ENCODE assay signal across 9 cellular contexts in genomic region chr15:41971089-41971892, GRCh38. TPM values are rescaled to one million over a fixed set of nuclear protein-coding genes. Genes with fewer than 3 reads are reported as not detected.
DNase-seq lines count a peak whose midpoint lies in the region; ATAC-seq and TF ChIP-seq lines count a peak whose summit lies in the region.
"Had no signal": no experiment of that assay in that cellular context is flagged by ENCODE, and none has a peak within 500 bp of the region (broad histone marks: within the 10 kb centered on the region; RNA-seq: fewer than 3 reads in every experiment).

No MANE protein-coding gene starts in this region.

- 0 out of 2 replicates have a peak, but pooled peaks cover 6% of the 10 kb centered on the region for H3K27me3 ChIP-seq in SJSA1 (replicated peaks)
- no peaks in the 10 kb centered on the region for H3K27me3 ChIP-seq in heart right ventricle

- TF ChIP-seq CTCF in heart right ventricle (IDR thresholded peaks at IDR 0.05), result peak in 1 of 9 donors; percentile 7

- peak overlapping the region; percentile 94 for H3K4me3 ChIP-seq in SJSA1
- H3K4me3 ChIP-seq in heart right ventricle, result peak overlapping the region; percentile 90 to 98 (median 96)

- H3K9me3 ChIP-seq in SJSA1 (replicated peaks) (no peaks in the 10 kb centered on the region), heart right ventricle (no peaks in the 10 kb centered on the region)

- peak; percentile 32 for DNase-seq in DMS114 treated with DMSO at 0.1 percent for 48 hours (lab: John Stamatoyannopoulos, UW; ENCODE audit: unreplicated experiment)
- DNase-seq in HT-29 (ENCODE audit: low spot score), result peak; percentile 75
- DNase-seq in SJSA1 (ENCODE audit: low read depth in 1 of 2, low spot score in 2 of 2), result peak; percentile 53 to 57
- DNase-seq in heart right ventricle, result peak; percentile 53 to 73
- DNase-seq in renal cortical epithelial cell (ENCODE audit: low read depth), result peak; percentile 65
- no peak for DNase-seq in SKM-1 (lab: John Stamatoyannopoulos, UW; ENCODE audit: unreplicated experiment)

- H3K27ac ChIP-seq in SJSA1, result no peak overlapping the region
- H3K27ac ChIP-seq in heart right ventricle, result peak overlapping the region; percentile 57 to 99 (median 96)

- no peaks in the 10 kb centered on the region for H3K9me3 Mint-ChIP-seq in activated naive CD4-positive, alpha-beta T cell treated with anti-CD3 and anti-CD28 coated beads, Interleukin-2, amount 50 U/mL, for 24 hours

- H3K27me3 Mint-ChIP-seq in activated naive CD4-positive, alpha-beta T cell treated with anti-CD3 and anti-CD28 coated beads, Interleukin-2, amount 50 U/mL, for 24 hours, result peaks cover 6% of the 10 kb centered on the region

- peaks cover 12% of the 10 kb centered on the region for H3K4me1 ChIP-seq in SJSA1 (replicated peaks)
- peaks cover 9 to 61% (median 51%) of the 10 kb centered on the region in 9 donors for H3K4me1 ChIP-seq in heart right ventricle

- H3K36me3 ChIP-seq in SJSA1 (peaks cover 10% of the 10 kb centered on the region), heart right ventricle (no peaks in the 10 kb centered on the region)

- 3 to 4% methylated on average over 16 of the region's 16 CpGs for WGBS in heart right ventricle, 2 donors

- peak overlapping the region; percentile 93 for H3K27ac Mint-ChIP-seq in activated naive CD4-positive, alpha-beta T cell treated with anti-CD3 and anti-CD28 coated beads, Interleukin-2, amount 50 U/mL, for 24 hours

- peaks cover 55% of the 10 kb centered on the region for H3K4me1 Mint-ChIP-seq in activated naive CD4-positive, alpha-beta T cell treated with anti-CD3 and anti-CD28 coated beads, Interleukin-2, amount 50 U/mL, for 24 hours

- no peaks in the 10 kb centered on the region for H3K36me3 Mint-ChIP-seq in activated naive CD4-positive, alpha-beta T cell treated with anti-CD3 and anti-CD28 coated beads, Interleukin-2, amount 50 U/mL, for 24 hours

- peak; percentile 35 for ATAC-seq in GM21367 (IDR thresholded peaks at IDR 0.05; ENCODE audit: unreplicated experiment)
- peak; percentile 54 to 76 (median 68) for ATAC-seq in heart right ventricle

- H3K4me3 Mint-ChIP-seq in activated naive CD4-positive, alpha-beta T cell treated with anti-CD3 and anti-CD28 coated beads, Interleukin-2, amount 50 U/mL, for 24 hours, result peak overlapping the region; percentile 83

- intact Hi-C loops in heart right ventricle (cut with DNase I), result loop anchor here in 8 of 10 donors (2.0 to 10.0 kb wide), 11 partner anchors 36 to 199 kb away; partner anchors contain the start of genes JMJD7 (in 5 of the 8) and MAPKBP1 (in 2 of the 8)

RNA-seq across cellular contexts. Expression of gene EHD4, which starts 1.1 kb away (rescaled TPM):
- 54.2 and 60.6 TPM in 2 replicates for total RNA-seq in HT-29 (2014; rRNA removed; shearing (Covaris generic))
- 22.7 and 26.8 TPM in 2 replicates for total RNA-seq in SJSA1 (2014; rRNA removed; shearing (Covaris generic))
- total RNA-seq in heart right ventricle (10 to 100 TPM; 29.8 to 62.7 (median 46.6) TPM), renal cortical epithelial cell (55.9 and 57.1 TPM in 2 replicates)
- 10 to 100 TPM; 23.4 to 24.2 TPM for polyA plus RNA-seq in heart right ventricle

RNA-seq across cellular contexts. Expression of gene PLA2G4E, which starts 49.6 kb away (rescaled TPM):
- not detected in 2 replicates for total RNA-seq in HT-29 (2014; rRNA removed; shearing (Covaris generic))
- not detected in 2 replicates for total RNA-seq in SJSA1 (2014; rRNA removed; shearing (Covaris generic))
- total RNA-seq in heart right ventricle (under 1 TPM in 4 of 10 donors, not detected in 6; 0.05 to 0.79 (median 0.19) TPM), renal cortical epithelial cell (not detected in 2 replicates)
- polyA plus RNA-seq in heart right ventricle, result under 1 TPM in 1 of 2 donors, not detected in 1; 0.07 TPM
- total RNA-seq: subcutaneous adipose tissue had no signal
